ENCODE assay signal across 28 cellular contexts in genomic region chr1:83756984-83757717, GRCh38.
"Had no signal": no experiment of that assay in that cellular context is flagged by ENCODE, and none has a peak within 500 bp of the region (broad histone marks: within the 10 kb centered on the region; RNA-seq: fewer than 3 reads in every experiment).

No MANE protein-coding gene starts in this region.

- H3K27ac ChIP-seq: brain microvascular endothelial cell, PC-9, RWPE1, SJCRH30, SK-N-MC had no signal

- H3K36me3 ChIP-seq: brain microvascular endothelial cell, SJCRH30 had no signal

- H3K27me3 ChIP-seq: brain microvascular endothelial cell, SJCRH30 had no signal

- H3K4me1 ChIP-seq: SJCRH30 had no signal

- DNase-seq: activated CD4-positive, alpha-beta T cell treated with anti-CD3 and anti-CD28 coated beads, Interleukin-2, amount 10 ng/mL, durations not matched to agents 24 days and 14 days; activated CD4-positive, alpha-beta T cell treated with anti-CD3 and anti-CD28 coated beads, Interleukin-2, amount 50 U/mL, for 4 hours; activated CD8-positive, alpha-beta T cell treated with anti-CD3 and anti-CD28 coated beads for 36 hours; activated effector memory CD4-positive, alpha-beta T cell treated with anti-CD3 and anti-CD28 coated beads, Interleukin-2, amount 50 U/mL, for 16 hours; activated naive CD4-positive, alpha-beta T cell; activated naive CD4-positive, alpha-beta T cell treated with anti-CD3 and anti-CD28 coated beads, Interleukin-2, amount 50 U/mL, for 16 hours; activated naive CD8-positive, alpha-beta T cell treated with anti-CD3 and anti-CD28 coated beads for 36 hours; activated T-cell treated with anti-CD3 and anti-CD28 coated beads, Interleukin-2, amount 50 U/mL, for 1 hour; activated T-cell treated with anti-CD3 and anti-CD28 coated beads, Interleukin-2, amount 50 U/mL, for 72 hours; amniotic stem cell; aorta; brain microvascular endothelial cell; NCI-H1105; NCI-H1417 treated with DMSO at 0.1 percent for 48 hours; NCI-H187 treated with DMSO at 0.1 percent for 48 hours; NCI-H2081 treated with DMSO at 0.1 percent for 48 hours; NCI-H345; NCI-H524 treated with DMSO at 0.1 percent for 48 hours; PC-9; SHP77; SJCRH30; T1000 had no signal

- H3K4me2 ChIP-seq: PC-9 had no signal

- H2AFZ ChIP-seq: PC-9 had no signal

- H3K4me3 ChIP-seq: K562, PC-9, SJCRH30, SK-N-MC had no signal

- FAIRE-seq: K562, RCC 7860, TTC549 had no signal

- ATAC-seq: activated CD8-positive, alpha-beta T cell treated with anti-CD3 and anti-CD28 coated beads for 36 hours; activated T-cell treated with anti-CD3 and anti-CD28 coated beads, Interleukin-2, amount 50 U/mL, for 72 hours; activated T-helper 17 cell treated with anti-CD3 and anti-CD28 coated beads, Interleukin-2, amount 50 U/mL, for 72 hours; K562 had no signal

- H3K9me3 ChIP-seq: SJCRH30 had no signal
